ENCODE assay signal across 27 cellular contexts in genomic region chr6:39754493-39755115, GRCh38. TPM values are rescaled to one million over a fixed set of nuclear protein-coding genes. Genes with fewer than 3 reads are reported as not detected.
DNase-seq lines count a peak whose midpoint lies in the region; ATAC-seq and TF ChIP-seq lines count a peak whose summit lies in the region.
"Had no signal": no experiment of that assay in that cellular context is flagged by ENCODE, and none has a peak within 500 bp of the region (broad histone marks: within the 10 kb centered on the region; RNA-seq: fewer than 3 reads in every experiment).

No MANE protein-coding gene starts in this region.

- no peaks in the 10 kb centered on the region for H3K9me2 ChIP-seq in MM.1S (replicated peaks; ENCODE audit: insufficient read depth, low read length)

- H3K27me3 Mint-ChIP-seq in nephron progenitor cell (ENCODE audit: low read depth, poor library complexity): peaks cover 4% of the 10 kb centered on the region
- H3K27me3 Mint-ChIP-seq: CD8-positive, alpha-beta memory T cell had no signal

- no peaks in the 10 kb centered on the region for H4K20me1 ChIP-seq in MM.1S (ENCODE audit: insufficient read depth, low read length)

- H3K9me3 Mint-ChIP-seq in nephron progenitor cell: peaks cover 4% of the 10 kb centered on the region
- H3K9me3 Mint-ChIP-seq: activated CD4-positive, alpha-beta T cell treated with anti-CD3 and anti-CD28 coated beads, Interleukin-2, amount 10 ng/mL, durations not matched to agents 7 days and 5 days; activated T-cell treated with anti-CD3 and anti-CD28 coated beads, Interleukin-2, amount 50 U/mL, for 4 hours; neural crest cell had no signal

- no peak overlapping the region for H2AFZ ChIP-seq in MM.1S (ENCODE audit: low read length)

- ATAC-seq in thoracic aorta (ENCODE audit: insufficient number of reproducible peaks, low FRiP score, low read depth) (no peak), HG02884 (IDR thresholded peaks at IDR 0.05; ENCODE audit: unreplicated experiment) (no peak)
- ATAC-seq: activated T-cell treated with anti-CD3 and anti-CD28 coated beads, Interleukin-2, amount 50 U/mL, for 4 hours; body of pancreas; stimulated activated naive B cell treated with anti-CD40 and anti-IgM and Interleukin-4, amounts not matched to agents 10 μg/mL and 1 μg/mL and 100 μg/mL, for 72 hours had no signal

- no peak overlapping the region for H3K4me2 ChIP-seq in MM.1S (ENCODE audit: low read depth, low read length)
- H3K4me2 ChIP-seq: KMS-11 had no signal

- H3K27ac Mint-ChIP-seq in nephron progenitor cell: peak overlapping the region; percentile 36
- H3K27ac Mint-ChIP-seq: activated CD4-positive, alpha-beta T cell treated with anti-CD3 and anti-CD28 coated beads, Interleukin-2, amount 10 ng/mL, durations not matched to agents 7 days and 5 days; CD8-positive, alpha-beta memory T cell; stimulated activated naive B cell treated with anti-CD40 and anti-IgM and Interleukin-4, amounts not matched to agents 10 μg/mL and 1 μg/mL and 100 μg/mL, for 72 hours had no signal

- H3K27me3 ChIP-seq in thoracic aorta (replicated peaks; ENCODE audit: insufficient read depth) (no peaks in the 10 kb centered on the region), MM.1S (replicated peaks; ENCODE audit: insufficient read depth, low read length) (no peaks in the 10 kb centered on the region)
- H3K27me3 ChIP-seq: BE2C, body of pancreas had no signal

- no peaks in the 10 kb centered on the region for H3F3A ChIP-seq in MM.1S (ENCODE audit: insufficient read depth, low read length)

- peak; percentile 66 for DNase-seq in NCI-H226
- DNase-seq in fibroblast of pulmonary artery (ENCODE audit: low read depth): peak; percentile 9
- no peak for DNase-seq in nephron progenitor cell
- no peak for DNase-seq in thoracic aorta (ENCODE audit: low spot score)
- no peak for DNase-seq in activated CD4-positive, CD25-positive, alpha-beta regulatory T cell (lab: John Stamatoyannopoulos, UW)
- DNase-seq in cerebellar cortex (ENCODE audit: low spot score): no peak
- no peak for DNase-seq in MM.1S
- DNase-seq: ACHN; activated CD4-positive, alpha-beta T cell treated with anti-CD3 and anti-CD28 coated beads, Interleukin-2, amount 10 ng/mL, durations not matched to agents 7 days and 5 days; activated gamma-delta T cell treated with Interleukin-2 at 50 U/mL for 16 hours; activated T-cell treated with anti-CD3 and anti-CD28 coated beads, Interleukin-2, amount 50 U/mL, for 4 hours; BE2C; CD8-positive, alpha-beta memory T cell; DMS153; head of caudate nucleus; mammary epithelial cell; NCI-H1436 treated with DMSO at 0.1 percent for 48 hours; NCI-H524; SHP77 treated with DMSO at 0.1 percent for 48 hours; stimulated activated CD4-positive, alpha-beta T cell treated with anti-CD3 and anti-CD28 coated beads, Interleukin-15, amount 100 ng/mL, for 24 hours; stimulated activated naive B cell treated with anti-CD40 and anti-IgM and Interleukin-4, amounts not matched to agents 10 μg/mL and 1 μg/mL and 100 μg/mL, for 72 hours had no signal

- TF ChIP-seq CTCF in fibroblast of pulmonary artery (IDR thresholded peaks at IDR 0.05; ENCODE audit: low read length, missing control alignments): no peak
- TF ChIP-seq CTCF in nephron progenitor cell (IDR thresholded peaks at IDR 0.05): no peak
- no peak for TF ChIP-seq CTCF in thoracic aorta (IDR thresholded peaks at IDR 0.05)
- no peak for TF ChIP-seq CTCF in MM.1S (IDR thresholded peaks at IDR 0.05; ENCODE audit: low read length)

- no peaks in the 10 kb centered on the region for H3K9me3 ChIP-seq in thoracic aorta
- H3K9me3 ChIP-seq in MM.1S (replicated peaks; ENCODE audit: insufficient read depth, low read length): no peaks in the 10 kb centered on the region
- H3K9me3 ChIP-seq: BE2C, body of pancreas, HAP-1 had no signal

- no peak overlapping the region for H3K9ac ChIP-seq in MM.1S (ENCODE audit: low read length)
- H3K9ac ChIP-seq: KMS-11 had no signal

- H3K36me3 Mint-ChIP-seq in nephron progenitor cell (ENCODE audit: low read depth): no peaks in the 10 kb centered on the region
- H3K36me3 Mint-ChIP-seq: CD8-positive, alpha-beta memory T cell; stimulated activated naive B cell treated with anti-CD40 and anti-IgM and Interleukin-4, amounts not matched to agents 10 μg/mL and 1 μg/mL and 100 μg/mL, for 72 hours had no signal

- H3K27ac ChIP-seq in thoracic aorta: peak overlapping the region; percentile 14 to 65
- H3K27ac ChIP-seq in MM.1S (ENCODE audit: low read length): no peak overlapping the region
- H3K27ac ChIP-seq: body of pancreas, KMS-11, VCaP had no signal

- no peaks in the 10 kb centered on the region for H3K79me2 ChIP-seq in MM.1S (ENCODE audit: low read length)

- H3K36me3 ChIP-seq in thoracic aorta (no peaks in the 10 kb centered on the region), MM.1S (replicated peaks; ENCODE audit: insufficient read depth, low read length) (no peaks in the 10 kb centered on the region)
- H3K36me3 ChIP-seq: BE2C, HAP-1 had no signal

- H3K4me3 ChIP-seq in fibroblast of pulmonary artery (replicated peaks; ENCODE audit: low read depth, low read length) (no peak overlapping the region), thoracic aorta (no peak overlapping the region), MM.1S (ENCODE audit: low read length) (no peak overlapping the region)
- H3K4me3 ChIP-seq: body of pancreas, HAP-1 had no signal

- H3K4me3 Mint-ChIP-seq in nephron progenitor cell: no peak overlapping the region
- H3K4me3 Mint-ChIP-seq: activated CD4-positive, alpha-beta T cell treated with anti-CD3 and anti-CD28 coated beads, Interleukin-2, amount 10 ng/mL, durations not matched to agents 7 days and 5 days; activated T-cell treated with anti-CD3 and anti-CD28 coated beads, Interleukin-2, amount 50 U/mL, for 4 hours; CD8-positive, alpha-beta memory T cell; neural crest cell; stimulated activated naive B cell treated with anti-CD40 and anti-IgM and Interleukin-4, amounts not matched to agents 10 μg/mL and 1 μg/mL and 100 μg/mL, for 72 hours had no signal

- H3K4me1 ChIP-seq in thoracic aorta (ENCODE audit: control insufficient read depth in 1 of 2, low read depth in 2 of 2): peaks cover 8 to 31% of the 10 kb centered on the region in 2 donors
- no peaks in the 10 kb centered on the region for H3K4me1 ChIP-seq in MM.1S (ENCODE audit: low read length)
- H3K4me1 ChIP-seq: BE2C, body of pancreas, HAP-1 had no signal

- H3K4me1 Mint-ChIP-seq in nephron progenitor cell: peaks cover 5% of the 10 kb centered on the region
- H3K4me1 Mint-ChIP-seq: activated CD4-positive, alpha-beta T cell treated with anti-CD3 and anti-CD28 coated beads, Interleukin-2, amount 10 ng/mL, durations not matched to agents 7 days and 5 days; CD8-positive, alpha-beta memory T cell; neural crest cell; stimulated activated naive B cell treated with anti-CD40 and anti-IgM and Interleukin-4, amounts not matched to agents 10 μg/mL and 1 μg/mL and 100 μg/mL, for 72 hours had no signal

RNA-seq across cellular contexts. Expression of gene KIF6, which starts 29.4 kb away (rescaled TPM):
- not detected for total RNA-seq in thoracic aorta
- total RNA-seq: activated CD4-positive, alpha-beta T cell treated with anti-CD3 and anti-CD28 coated beads, Interleukin-2, amount 10 ng/mL, durations not matched to agents 7 days and 5 days; body of pancreas had no signal

RNA-seq across cellular contexts. Expression of gene DAAM2, which starts 37.6 kb away (rescaled TPM):
- 10 to 100 TPM; 61.5 to 71.5 TPM for total RNA-seq in thoracic aorta
- total RNA-seq: activated CD4-positive, alpha-beta T cell treated with anti-CD3 and anti-CD28 coated beads, Interleukin-2, amount 10 ng/mL, durations not matched to agents 7 days and 5 days; CD8-positive, alpha-beta memory T cell had no signal

Comparison
In these comparisons a context has a peak if more than half of its experiments do, and no peak if none do; other contexts are left out.
1. DNase-seq: peak in NCI-H226 (single experiment) and fibroblast of pulmonary artery (single experiment); none in nephron progenitor cell (single experiment), thoracic aorta (single experiment), activated CD4-positive, CD25-positive, alpha-beta regulatory T cell (0 of 4), cerebellar cortex (single experiment) and MM.1S (single experiment).